ENCODE assay signal across 21 cellular contexts in genomic region chr4:880684-881405, GRCh38. TPM values are rescaled to one million over a fixed set of nuclear protein-coding genes. Genes with fewer than 3 reads are reported as not detected.
DNase-seq lines count a peak whose midpoint lies in the region; ATAC-seq, FAIRE-seq and TF ChIP-seq lines count a peak whose summit lies in the region.
"Had no signal": no experiment of that assay in that cellular context is flagged by ENCODE, and none has a peak within 500 bp of the region (broad histone marks: within the 10 kb centered on the region; RNA-seq: fewer than 3 reads in every experiment).

No MANE protein-coding gene starts in this region.

- RAD21 ChIA-PET in GM12878 (lab: Charles Lee; ENCODE audit: unreplicated experiment) = interaction anchor here (1.3 kb wide), 1 partner anchor 104 kb away, joined by 4 read pairs; no protein-coding TSS in a partner anchor

- POLR2A ChIA-PET in GM12878 (lab: Charles Lee) (no interaction called here), SK-N-SH (lab: Yijun Ruan, JAX) (no interaction called here)

- WGBS in GM12878 (ENCODE audit: insufficient coverage, insufficient replicate concordance, low lambda C conversion rate, missing lambda C conversion rate) = 83% methylated on average over 12 of the region's 17 CpGs
- 90% methylated on average over 13 of the region's 17 CpGs for WGBS in SK-N-SH (ENCODE audit: low lambda C conversion rate)

- H3K4me3 Mint-ChIP-seq in activated naive CD4-positive, alpha-beta T cell treated with anti-CD3 and anti-CD28 coated beads, Interleukin-2, amount 50 U/mL, for 24 hours = no peak overlapping the region
- peak overlapping the region; percentile 99 for H3K4me3 Mint-ChIP-seq in T-helper 17 cell
- H3K4me3 Mint-ChIP-seq in stimulated activated naive CD8-positive, alpha-beta T cell treated with anti-CD3 and anti-CD28 coated beads, Interleukin-15, amount 100 ng/mL, for 72 hours = peak overlapping the region in 1 of 2 donors; percentile 88
- H3K4me3 Mint-ChIP-seq: stimulated activated memory B cell treated with anti-CD40 and anti-IgM and Interleukin-4, amounts not matched to agents 10 μg/mL and 1 μg/mL and 100 μg/mL, for 72 hours had no signal

- TF ChIP-seq RAD21 in GM12878 (IDR thresholded peaks at IDR 0.05; ENCODE audit: insufficient read depth, low read depth, low read length) (no peak), SK-N-SH (IDR thresholded peaks at IDR 0.05; ENCODE audit: low read length) (no peak)

- TF ChIP-seq CTCF in GM12878 (IDR thresholded peaks at IDR 0.05 in 2 of 3, conservative IDR thresholded peaks at IDR 0.05 in 1 of 3; ENCODE audit: control insufficient read depth in 2 of 3, extremely low read depth in 1 of 3, insufficient read depth in 1 of 3, low read depth in 3 of 3, low read length in 3 of 3) (peak in 2 of 3 experiments; percentile 1 to 7; a peak in 1 of 6 replicates), SK-N-SH (IDR thresholded peaks at IDR 0.05) (no peak)

- no peak overlapping the region for H3K27ac ChIP-seq in GM12878 (ENCODE audit: control insufficient read depth, insufficient read depth)
- no peak overlapping the region for H3K27ac ChIP-seq in SK-N-SH (ENCODE audit: low read depth in 2 of 2, low read length in 1 of 2)
- H3K27ac ChIP-seq: colonic mucosa, KMS-11 had no signal

- ATAC-seq in T-helper 17 cell = no peak
- ATAC-seq in GM12878 = no peak
- ATAC-seq in stimulated activated naive CD8-positive, alpha-beta T cell treated with anti-CD3 and anti-CD28 coated beads, Interleukin-15, amount 100 ng/mL, for 72 hours = no peak
- ATAC-seq: activated CD4-positive, CD25-positive, alpha-beta regulatory T cell treated with anti-CD3 and anti-CD28 coated beads, Interleukin-2, amount 50 U/mL, for 24 hours; left cardiac atrium had no signal

- H3K27me3 Mint-ChIP-seq in activated naive CD4-positive, alpha-beta T cell treated with anti-CD3 and anti-CD28 coated beads, Interleukin-2, amount 50 U/mL, for 24 hours = no peaks in the 10 kb centered on the region
- H3K27me3 Mint-ChIP-seq in T-helper 17 cell = no peaks in the 10 kb centered on the region
- H3K27me3 Mint-ChIP-seq in stimulated activated naive CD8-positive, alpha-beta T cell treated with anti-CD3 and anti-CD28 coated beads, Interleukin-15, amount 100 ng/mL, for 72 hours = no peaks in the 10 kb centered on the region
- H3K27me3 Mint-ChIP-seq: stimulated activated memory B cell treated with anti-CD40 and anti-IgM and Interleukin-4, amounts not matched to agents 10 μg/mL and 1 μg/mL and 100 μg/mL, for 72 hours had no signal

- H3K4me1 ChIP-seq in GM12878 (ENCODE audit: control insufficient read depth, insufficient read depth, low read length) = peaks cover 13% of the 10 kb centered on the region
- no peaks in the 10 kb centered on the region for H3K4me1 ChIP-seq in SK-N-SH (ENCODE audit: control insufficient read depth in 1 of 2, insufficient read depth in 2 of 2, low read depth in 1 of 2, low read length in 1 of 2)
- H3K4me1 ChIP-seq: colonic mucosa had no signal

- H4K20me1 ChIP-seq in GM12878 (ENCODE audit: control insufficient read depth, insufficient read depth) (no peaks in the 10 kb centered on the region), SK-N-SH (ENCODE audit: insufficient read depth) (no peaks in the 10 kb centered on the region)

- H3K4me2 ChIP-seq in GM12878 (ENCODE audit: control insufficient read depth, insufficient read depth) = no peak overlapping the region
- no peak overlapping the region for H3K4me2 ChIP-seq in SK-N-SH
- H3K4me2 ChIP-seq: KMS-11 had no signal

- no peaks in the 10 kb centered on the region for H3K9me3 Mint-ChIP-seq in activated naive CD4-positive, alpha-beta T cell treated with anti-CD3 and anti-CD28 coated beads, Interleukin-2, amount 50 U/mL, for 24 hours
- H3K9me3 Mint-ChIP-seq in stimulated activated naive CD8-positive, alpha-beta T cell treated with anti-CD3 and anti-CD28 coated beads, Interleukin-15, amount 100 ng/mL, for 72 hours = no peaks in the 10 kb centered on the region
- H3K9me3 Mint-ChIP-seq: stimulated activated memory B cell treated with anti-CD40 and anti-IgM and Interleukin-4, amounts not matched to agents 10 μg/mL and 1 μg/mL and 100 μg/mL, for 72 hours had no signal

- no peak for FAIRE-seq in GM12878 (lab: Jason Lieb, UNC)
- FAIRE-seq: endometrium had no signal

- H3K4me1 Mint-ChIP-seq in activated naive CD4-positive, alpha-beta T cell treated with anti-CD3 and anti-CD28 coated beads, Interleukin-2, amount 50 U/mL, for 24 hours = peaks cover 28% of the 10 kb centered on the region
- H3K4me1 Mint-ChIP-seq in T-helper 17 cell = peaks cover 29% of the 10 kb centered on the region
- peaks cover 37% of the 10 kb centered on the region for H3K4me1 Mint-ChIP-seq in stimulated activated naive CD8-positive, alpha-beta T cell treated with anti-CD3 and anti-CD28 coated beads, Interleukin-15, amount 100 ng/mL, for 72 hours

- no TSS peak for BruUV-seq in GM12878 (replicated peaks; lab: Mats Ljungman, UMichigan)

- H3K9ac ChIP-seq in GM12878 (ENCODE audit: control insufficient read depth, insufficient read depth, low read length) (no peak overlapping the region), SK-N-SH (no peak overlapping the region)
- H3K9ac ChIP-seq: KMS-11 had no signal

- H3K79me2 ChIP-seq in GM12878 (ENCODE audit: control insufficient read depth, insufficient read depth, low read length) (no peaks in the 10 kb centered on the region), SK-N-SH (ENCODE audit: insufficient read depth) (no peaks in the 10 kb centered on the region)

- CTCF ChIA-PET in GM12878 (lab: Yijun Ruan, JAX) (no interaction called here), SK-N-SH (lab: Yijun Ruan, JAX) (interaction anchor here (1.6 kb wide), 1 partner anchor 139 kb away, joined by 7 read pairs; no protein-coding TSS in a partner anchor)

- no peak for TF ChIP-seq POLR2A in GM12878 (IDR thresholded peaks at IDR 0.05; ENCODE audit: low read depth, low read length)

- H3K4me3 ChIP-seq in GM12878 (no peak overlapping the region), SK-N-SH (ENCODE audit: low read depth in 2 of 2, low read length in 1 of 2) (no peak overlapping the region)
- H3K4me3 ChIP-seq: colonic mucosa, skin epidermis had no signal

- peaks cover 7% of the 10 kb centered on the region for H3K36me3 Mint-ChIP-seq in activated naive CD4-positive, alpha-beta T cell treated with anti-CD3 and anti-CD28 coated beads, Interleukin-2, amount 50 U/mL, for 24 hours
- peaks cover 2% of the 10 kb centered on the region for H3K36me3 Mint-ChIP-seq in T-helper 17 cell (ENCODE audit: low read depth)

- H3K9me2 ChIP-seq in SK-N-SH = no peaks in the 10 kb centered on the region

- H3K9me3 ChIP-seq in T-helper 17 cell (ENCODE audit: control insufficient read depth, low read length, poor library complexity, severe bottlenecking) (no peaks in the 10 kb centered on the region), GM12878 (replicated peaks; ENCODE audit: control insufficient read depth, insufficient read depth, low read length) (no peaks in the 10 kb centered on the region), SK-N-SH (no peaks in the 10 kb centered on the region)
- H3K9me3 ChIP-seq: colonic mucosa had no signal

- SMC1A ChIA-PET in GM12878 (lab: Charles Lee; ENCODE audit: uncharacterized antibody, unreplicated experiment) = no interaction called here

- peaks cover 11 to 24% of the 10 kb centered on the region in 2 experiments; a peak in 3 of 4 replicates for H3K36me3 ChIP-seq in GM12878 (ENCODE audit: control insufficient read depth in 2 of 2, insufficient read depth in 2 of 2, low read length in 1 of 2)
- H3K36me3 ChIP-seq in SK-N-SH (replicated peaks in 1 of 2; ENCODE audit: control insufficient read depth in 1 of 2, insufficient read depth in 2 of 2, low read length in 1 of 2) = peaks cover 5 to 66% of the 10 kb centered on the region in 2 experiments

- peak overlapping the region; percentile 98 for H3K27ac Mint-ChIP-seq in activated naive CD4-positive, alpha-beta T cell treated with anti-CD3 and anti-CD28 coated beads, Interleukin-2, amount 50 U/mL, for 24 hours
- H3K27ac Mint-ChIP-seq in T-helper 17 cell = peak overlapping the region; percentile 99
- H3K27ac Mint-ChIP-seq in stimulated activated naive CD8-positive, alpha-beta T cell treated with anti-CD3 and anti-CD28 coated beads, Interleukin-15, amount 100 ng/mL, for 72 hours = peak overlapping the region; percentile 72 to 77

- in situ Hi-C loops in GM12878 (cut with MboI) = no loop called here

- intact Hi-C loops in GM12878 (cut with micrococcal nuclease; ENCODE audit: unreplicated experiment) = no loop called here

- DNase-seq in activated naive CD4-positive, alpha-beta T cell (lab: John Stamatoyannopoulos, UW) = no peak
- DNase-seq in T-helper 17 cell (no peak), GM12878 (ENCODE audit: low read depth, low spot score) (no peak), SK-N-SH (no peak), SKM-1 (lab: John Stamatoyannopoulos, UW; ENCODE audit: unreplicated experiment) (no peak)
- no peak for DNase-seq in stimulated activated naive CD8-positive, alpha-beta T cell treated with anti-CD3 and anti-CD28 coated beads, Interleukin-15, amount 100 ng/mL, for 72 hours
- DNase-seq: activated CD8-positive, alpha-beta memory T cell treated with anti-CD3 and anti-CD28 coated beads, Interleukin-2, amount 50 U/mL, for 4 hours; colonic mucosa; DMS79; left cardiac atrium; NCI-H146; NCI-H524 treated with DMSO at 0.1 percent for 48 hours; occipital lobe; RPMI8226; stimulated activated CD4-positive, alpha-beta T cell treated with anti-CD3 and anti-CD28 coated beads, Interleukin-2, amount 100 ng/mL, for 24 hours had no signal

- no peaks in the 10 kb centered on the region for H3F3A ChIP-seq in SK-N-SH (replicated peaks; ENCODE audit: insufficient read depth)

- TF ChIP-seq EP300 in GM12878 (IDR thresholded peaks at IDR 0.05; ENCODE audit: borderline replicate concordance in 1 of 2, control insufficient read depth in 1 of 2, low read depth in 2 of 2, low read length in 2 of 2) (no peak), SK-N-SH (IDR thresholded peaks at IDR 0.05; ENCODE audit: borderline replicate concordance in 1 of 2, low read depth in 1 of 2, low read length in 1 of 2) (no peak)

- H2AFZ ChIP-seq in GM12878 (ENCODE audit: control insufficient read depth, low read depth, low read length) (no peak overlapping the region), SK-N-SH (ENCODE audit: low read depth) (no peak overlapping the region)

- H3K27me3 ChIP-seq in GM12878 (replicated peaks in 1 of 2; ENCODE audit: control insufficient read depth in 2 of 2, insufficient read depth in 2 of 2, low read length in 1 of 2) (no peaks in the 10 kb centered on the region), SK-N-SH (ENCODE audit: insufficient read depth) (no peaks in the 10 kb centered on the region)
- H3K27me3 ChIP-seq: colonic mucosa had no signal

RNA-seq across cellular contexts. Expression of gene GAK, which starts 51.3 kb away (rescaled TPM):
- total RNA-seq in T-helper 17 cell (100 to 1,000 TPM; 192 to 215 TPM), GM12878 (2014; rRNA removed) (84.3 and 96.9 TPM in 2 replicates), GM12878 (2014; rRNA removed; fragmentation: Illumina TruSeq; extraction: Trizol) (18.4 and 22.5 TPM in 2 replicates), GM12878 (2021) (114 and 127 TPM in 2 replicates)
- 353 and 398 TPM in 2 replicates for total RNA-seq in GM12878 (2013; cell fraction: nucleolus; rRNA removed)
- polyA plus RNA-seq in GM12878 (2011; ENCODE audit: low read depth) = 15.7 TPM
- polyA plus RNA-seq in GM12878 (2011; rRNA removed) (20.8 and 36.6 TPM in 2 replicates), GM12878 (2014; fragmentation: Illumina TruSeq; extraction: Trizol) (9.3 and 20.2 TPM in 2 replicates), GM12878 (2014; fragmentation: Nextera tagmentation; extraction: Ambion mirVana) (1 to 10 TPM in 1 of 2 experiments, under 1 TPM in 1; 0.82 to 5.7 TPM), GM12878 (2014; rRNA removed) (87.6 and 109 TPM in 2 replicates), GM12878 (2016; fragmentation: Nextera tagmentation; extraction: Ambion mirVana) (10 to 100 TPM; 71.0 to 73.6 TPM), SK-N-SH (2012; rRNA removed) (35.9 and 36.1 TPM in 2 replicates)
- polyA plus RNA-seq in GM12878 (2011; cell fraction: cytosol; rRNA removed) = 34.7 and 47.1 TPM in 2 replicates
- polyA plus RNA-seq in GM12878 (2011; cell fraction: nucleus; rRNA removed) = 193 and 259 TPM in 2 replicates
- polyA plus RNA-seq in GM12878 (2012) = 54.3 and 64.5 TPM in 2 replicates
- 83.6 and 214 TPM in 2 replicates for polyA minus RNA-seq in GM12878 (2011; rRNA and poly(A)+ RNA removed)
- polyA minus RNA-seq in GM12878 (2011; cell fraction: cytosol; rRNA and poly(A)+ RNA removed) = 29.3 and 36.4 TPM in 2 replicates
- 79.4 and 142 TPM in 2 replicates for polyA minus RNA-seq in GM12878 (2011; cell fraction: nucleus; rRNA and poly(A)+ RNA removed)
- 11.0 and 18.2 TPM in 2 replicates for polyA plus RNA-seq in SK-N-SH (2012; cell fraction: cytosol; rRNA removed)
- 131 and 150 TPM in 2 replicates for polyA plus RNA-seq in SK-N-SH (2012; cell fraction: nucleus; rRNA removed)

RNA-seq across cellular contexts. Expression of gene TMEM175, which starts 51.4 kb away (rescaled TPM):
- total RNA-seq in T-helper 17 cell (10 to 100 TPM; 36.9 to 43.6 TPM), GM12878 (2014; rRNA removed) (26.1 and 31.8 TPM in 2 replicates), GM12878 (2014; rRNA removed; fragmentation: Illumina TruSeq; extraction: Trizol) (11.1 and 12.4 TPM in 2 replicates), GM12878 (2021) (21.8 and 26.0 TPM in 2 replicates)
- total RNA-seq in GM12878 (2013; cell fraction: nucleolus; rRNA removed) = 41.5 and 43.7 TPM in 2 replicates
- polyA plus RNA-seq in GM12878 (2011; ENCODE audit: low read depth) = 29.5 TPM
- polyA plus RNA-seq in GM12878 (2011; rRNA removed) (9.5 and 19.2 TPM in 2 replicates), GM12878 (2014; fragmentation: Illumina TruSeq; extraction: Trizol) (3.8 and 10.0 TPM in 2 replicates), GM12878 (2014; fragmentation: Nextera tagmentation; extraction: Ambion mirVana) (under 1 TPM; 0.11 to 0.22 TPM), GM12878 (2014; rRNA removed) (39.5 and 53.5 TPM in 2 replicates), GM12878 (2016; fragmentation: Nextera tagmentation; extraction: Ambion mirVana) (10 to 100 TPM; 25.4 to 31.5 TPM), SK-N-SH (2012; rRNA removed) (43.1 and 54.2 TPM in 2 replicates)
- polyA plus RNA-seq in GM12878 (2011; cell fraction: cytosol; rRNA removed) = 36.8 and 40.3 TPM in 2 replicates
- 218 and 219 TPM in 2 replicates for polyA plus RNA-seq in GM12878 (2011; cell fraction: nucleus; rRNA removed)
- 23.1 and 26.7 TPM in 2 replicates for polyA plus RNA-seq in GM12878 (2012)
- polyA minus RNA-seq in GM12878 (2011; rRNA and poly(A)+ RNA removed) = 12.2 and 16.1 TPM in 2 replicates
- polyA minus RNA-seq in GM12878 (2011; cell fraction: cytosol; rRNA and poly(A)+ RNA removed) = 6.5 and 9.0 TPM in 2 replicates
- 21.6 and 32.9 TPM in 2 replicates for polyA minus RNA-seq in GM12878 (2011; cell fraction: nucleus; rRNA and poly(A)+ RNA removed)
- 12.9 and 16.8 TPM in 2 replicates for polyA plus RNA-seq in SK-N-SH (2012; cell fraction: cytosol; rRNA removed)
- 280 and 427 TPM in 2 replicates for polyA plus RNA-seq in SK-N-SH (2012; cell fraction: nucleus; rRNA removed)

RNA-seq across cellular contexts. Expression of gene CPLX1, which starts 54.9 kb away (rescaled TPM):
- total RNA-seq in T-helper 17 cell (1 to 10 TPM; 3.1 to 3.7 TPM), GM12878 (2014; rRNA removed) (0.16 TPM in 1 of 2 replicates, not detected in the other), GM12878 (2014; rRNA removed; fragmentation: Illumina TruSeq; extraction: Trizol) (0.09 TPM in 1 of 2 replicates, not detected in the other), GM12878 (2021) (1.2 and 2.2 TPM in 2 replicates)
- total RNA-seq in GM12878 (2013; cell fraction: nucleolus; rRNA removed) = 0.25 TPM in 1 of 2 replicates, not detected in the other
- polyA plus RNA-seq in GM12878 (2011; ENCODE audit: low read depth) = 0.10 TPM
- polyA plus RNA-seq in GM12878 (2011; rRNA removed) (not detected in 2 replicates), GM12878 (2014; fragmentation: Illumina TruSeq; extraction: Trizol) (0.04 TPM in 1 of 2 replicates, not detected in the other), GM12878 (2014; fragmentation: Nextera tagmentation; extraction: Ambion mirVana) (not detected), GM12878 (2014; rRNA removed) (0.28 and 0.57 TPM in 2 replicates), GM12878 (2016; fragmentation: Nextera tagmentation; extraction: Ambion mirVana) (under 1 TPM in 1 of 2 experiments, not detected in 1; 0.13 TPM), SK-N-SH (2012; rRNA removed) (0.56 and 0.65 TPM in 2 replicates)
- 0.06 TPM in 1 of 2 replicates, not detected in the other for polyA plus RNA-seq in GM12878 (2011; cell fraction: cytosol; rRNA removed)
- polyA plus RNA-seq in GM12878 (2011; cell fraction: nucleus; rRNA removed) = 0.12 and 0.46 TPM in 2 replicates
- 0.88 and 2.1 TPM in 2 replicates for polyA plus RNA-seq in GM12878 (2012)
- polyA minus RNA-seq in GM12878 (2011; rRNA and poly(A)+ RNA removed) = not detected in 2 replicates
- polyA minus RNA-seq in GM12878 (2011; cell fraction: cytosol; rRNA and poly(A)+ RNA removed) = not detected in 2 replicates
- polyA minus RNA-seq in GM12878 (2011; cell fraction: nucleus; rRNA and poly(A)+ RNA removed) = not detected in 2 replicates
- 0.86 and 1.2 TPM in 2 replicates for polyA plus RNA-seq in SK-N-SH (2012; cell fraction: cytosol; rRNA removed)
- polyA plus RNA-seq in SK-N-SH (2012; cell fraction: nucleus; rRNA removed) = 0.66 and 1.7 TPM in 2 replicates
